In genomic region chr3:58799271-58799670, GRCh38 we compare ENCODE assay signal across 20 cellular contexts.
"Had no signal": no experiment of that assay in that cellular context is flagged by ENCODE, and none has a peak within 500 bp of the region (broad histone marks: within the 10 kb centered on the region; RNA-seq: fewer than 3 reads in every experiment).

No MANE protein-coding gene starts in this region.

- DNase-seq: effector memory CD4-positive, alpha-beta T cell; immature natural killer cell; left ventricle myocardium superior; mesendoderm; naive thymus-derived CD4-positive, alpha-beta T cell; nucleus accumbens; psoas muscle; retina; right lobe of liver; stimulated activated CD4-positive, alpha-beta T cell treated with anti-CD3 and anti-CD28 coated beads, Interleukin-4, amount 100 ng/mL, for 1 hour; stimulated activated CD8-positive, alpha-beta memory T cell treated with anti-CD3 and anti-CD28 coated beads, Interleukin-4, amount 100 ng/mL, for 48 hours; stimulated activated naive CD8-positive, alpha-beta T cell treated with anti-CD3 and anti-CD28 coated beads, Interleukin-15, Interleukin-2, amounts not matched to agents 100 U/mL and 50 U/mL, for 24 hours; tibial artery; upper lobe of right lung had no signal

- H3K27ac Mint-ChIP-seq: immature natural killer cell; naive thymus-derived CD4-positive, alpha-beta T cell; stimulated activated effector memory CD8-positive, alpha-beta T cell treated with anti-CD3 and anti-CD28 coated beads, Interleukin-12 subunit alpha, Interleukin-12 subunit beta, amount 100 ng/mL, for 72 hours had no signal

- H3K4me3 Mint-ChIP-seq: immature natural killer cell; naive thymus-derived CD4-positive, alpha-beta T cell; stimulated activated effector memory CD8-positive, alpha-beta T cell treated with anti-CD3 and anti-CD28 coated beads, Interleukin-12 subunit alpha, Interleukin-12 subunit beta, amount 100 ng/mL, for 72 hours had no signal

- H3K36me3 Mint-ChIP-seq: immature natural killer cell; naive thymus-derived CD4-positive, alpha-beta T cell; stimulated activated effector memory CD8-positive, alpha-beta T cell treated with anti-CD3 and anti-CD28 coated beads, Interleukin-12 subunit alpha, Interleukin-12 subunit beta, amount 100 ng/mL, for 72 hours had no signal

- H3K27ac ChIP-seq: esophagus muscularis mucosa, parathyroid adenoma, psoas muscle, right lobe of liver, suprapubic skin, tibial artery, upper lobe of right lung, vagina had no signal

- ATAC-seq: left ventricle myocardium superior; naive thymus-derived CD4-positive, alpha-beta T cell; psoas muscle; right lobe of liver; stimulated activated effector memory CD8-positive, alpha-beta T cell treated with anti-CD3 and anti-CD28 coated beads, Interleukin-12 subunit alpha, Interleukin-12 subunit beta, amount 100 ng/mL, for 72 hours; stimulated activated naive CD8-positive, alpha-beta T cell treated with anti-CD3 and anti-CD28 coated beads, Interleukin-15, Interleukin-2, amounts not matched to agents 100 U/mL and 50 U/mL, for 24 hours; upper lobe of right lung had no signal

- H3K4me1 Mint-ChIP-seq: immature natural killer cell; stimulated activated effector memory CD8-positive, alpha-beta T cell treated with anti-CD3 and anti-CD28 coated beads, Interleukin-12 subunit alpha, Interleukin-12 subunit beta, amount 100 ng/mL, for 72 hours had no signal

- H3K9me3 Mint-ChIP-seq: stimulated activated effector memory CD8-positive, alpha-beta T cell treated with anti-CD3 and anti-CD28 coated beads, Interleukin-12 subunit alpha, Interleukin-12 subunit beta, amount 100 ng/mL, for 72 hours had no signal

- H3K4me3 ChIP-seq: esophagus muscularis mucosa, lung, psoas muscle, right lobe of liver, suprapubic skin, tibial artery, upper lobe of right lung, vagina had no signal
